ENCODE assay signal across 8 cellular contexts in the genomic region with DNA sequence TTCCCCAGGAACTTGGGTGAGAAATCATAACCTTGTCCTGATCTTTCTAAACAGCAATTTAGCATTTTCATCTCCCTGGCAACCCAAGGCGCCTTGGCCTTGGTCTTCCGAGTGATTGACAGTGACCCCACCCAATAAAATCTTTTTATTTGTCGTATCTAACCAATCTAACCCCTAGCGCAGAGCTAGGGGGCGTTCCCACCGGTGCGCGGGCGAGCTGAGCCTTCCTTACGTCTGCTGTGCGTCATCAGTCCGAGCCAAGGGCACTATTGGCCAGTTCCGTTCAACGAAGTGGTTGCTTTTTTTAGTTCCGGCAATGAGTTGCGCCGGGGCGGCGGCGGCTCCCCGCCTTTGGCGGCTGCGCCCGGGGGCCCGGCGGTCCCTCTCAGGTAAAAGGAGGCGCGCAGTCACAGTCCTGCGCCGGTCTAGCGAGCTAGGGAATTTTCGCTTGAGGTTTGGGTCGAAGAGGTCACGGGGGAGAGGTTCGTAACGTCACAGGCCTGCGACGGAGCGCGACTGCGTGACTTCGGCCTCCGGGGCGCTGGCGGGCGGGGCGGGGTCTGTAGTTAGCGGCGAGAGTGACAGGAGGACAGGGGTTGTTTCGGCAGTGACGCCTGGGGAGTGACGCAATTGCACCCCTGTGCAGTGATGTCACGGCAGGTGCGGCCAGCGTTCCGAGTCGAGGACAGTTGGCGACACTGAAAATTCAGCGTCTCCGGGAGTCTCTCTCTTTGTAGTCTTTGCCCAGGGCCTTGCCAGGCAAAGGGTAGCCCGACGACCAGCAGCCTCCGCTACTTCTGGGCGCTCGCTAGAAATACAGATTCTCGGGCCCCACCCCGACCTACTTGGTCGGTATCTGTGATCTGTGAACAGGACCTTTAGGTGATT. TPM values are rescaled to one million over a fixed set of nuclear protein-coding genes. Genes with fewer than 3 reads are reported as not detected.
DNase-seq lines count a peak whose midpoint lies in the region; ATAC-seq, FAIRE-seq and TF ChIP-seq lines count a peak whose summit lies in the region.

Gene COQ7 (plus strand): TSS at position 266 of the 888 bp plus-strand sequence. CDS start 51 bp downstream, at position 317.

- H3K27ac Mint-ChIP-seq in naive thymus-derived CD8-positive, alpha-beta T cell, result peak within 1 kb of the TSS; percentile 94 to 100 (median 98)

- no peaks in the 10 kb centered on the region for H3K9me3 ChIP-seq in Loucy (ENCODE audit: insufficient read depth, low read depth, low read length)

- H3K4me2 ChIP-seq in Loucy (ENCODE audit: low read depth, low read length, poor library complexity, severe bottlenecking), result peak within 1 kb of the TSS; percentile 81

- peaks cover 0 to 6% (median 0%) of the 10 kb centered on the region in 5 donors for H3K27me3 Mint-ChIP-seq in naive thymus-derived CD8-positive, alpha-beta T cell

- no peaks in the 10 kb centered on the region for H3K9me3 Mint-ChIP-seq in naive thymus-derived CD8-positive, alpha-beta T cell

- no peaks in the 10 kb centered on the region for H3K9me2 ChIP-seq in Loucy (replicated peaks; ENCODE audit: low read depth, low read length)

- H3K9ac ChIP-seq in Loucy (ENCODE audit: low read depth, low read length, poor library complexity, severe bottlenecking), result peak within 1 kb of the TSS; percentile 80

- TF ChIP-seq CTCF in Loucy (conservative IDR thresholded peaks at IDR 0.05; ENCODE audit: low read length) (no peak), fibroblast of mammary gland (conservative IDR thresholded peaks at IDR 0.05; ENCODE audit: control insufficient read depth, insufficient read depth, low read depth, low read length) (no peak)

- TF ChIP-seq POLR2A in H54 (IDR thresholded peaks at IDR 0.05; ENCODE audit: low read depth, low read length), result peak; percentile 35; the same call in 1 of the 2 replicates
- TF ChIP-seq POLR2A in Raji (IDR thresholded peaks at IDR 0.05; ENCODE audit: insufficient read depth, low read depth, low read length), result peak; percentile 69

- DNase-seq in EH (ENCODE audit: low read depth), result peak; percentile 100
- peak; percentile 92 for DNase-seq in H54 (ENCODE audit: insufficient read length, low spot score)
- peak; percentile 97 for DNase-seq in activated T-helper 9 cell treated with anti-CD3 and anti-CD28 coated beads, Interleukin-2, amount 50 U/mL, for 16 hours (ENCODE audit: low read depth)
- peak; percentile 100 for DNase-seq in fibroblast of mammary gland (ENCODE audit: low read depth)
- peak; percentile 95 to 100 (median 98) for DNase-seq in naive thymus-derived CD8-positive, alpha-beta T cell
- DNase-seq in stimulated activated naive CD4-positive, alpha-beta T cell (lab: John Stamatoyannopoulos, UW), result peak; percentile 96 to 100 (median 99)

- peak within 1 kb of the TSS; percentile 88 to 97 (median 94) for H3K4me3 Mint-ChIP-seq in naive thymus-derived CD8-positive, alpha-beta T cell

- peak within 1 kb of the TSS; percentile 86 for H3K4me3 ChIP-seq in Loucy (ENCODE audit: low read length, poor library complexity, severe bottlenecking)
- H3K4me3 ChIP-seq in fibroblast of mammary gland (ENCODE audit: control insufficient read depth, low read depth, low read length), result peak within 1 kb of the TSS; percentile 91

- peak; percentile 86 to 90 for ATAC-seq in naive thymus-derived CD8-positive, alpha-beta T cell

- peak; percentile 95 for FAIRE-seq in H54 (lab: Jason Lieb, UNC)

- no peaks in the 10 kb centered on the region for H4K20me1 ChIP-seq in Loucy (ENCODE audit: insufficient read depth, low read length, poor library complexity, severe bottlenecking)

- H3K27me3 ChIP-seq in Loucy (ENCODE audit: insufficient read depth, low read length, poor library complexity, severe bottlenecking), result no peaks in the 10 kb centered on the region

- peaks cover 4% of the 10 kb centered on the region for H3K4me1 ChIP-seq in Loucy (ENCODE audit: insufficient read depth, low read length, poor library complexity, severe bottlenecking)

- H3K4me1 Mint-ChIP-seq in naive thymus-derived CD8-positive, alpha-beta T cell, result peaks cover 8 to 24% (median 22%) of the 10 kb centered on the region in 4 donors

- peak within 1 kb of the TSS; percentile 96 for H2AFZ ChIP-seq in Loucy (ENCODE audit: low read length)

- peaks cover 0 to 6% (median 4%) of the 10 kb centered on the region in 3 donors for H3K36me3 Mint-ChIP-seq in naive thymus-derived CD8-positive, alpha-beta T cell

- no peaks in the 10 kb centered on the region for H3K36me3 ChIP-seq in Loucy (ENCODE audit: insufficient read depth, low read length)

- POLR2A ChIA-PET in naive thymus-derived CD8-positive, alpha-beta T cell (lab: Charles Lee), result interaction anchor here (0.5 to 2.1 kb wide), 8 partner anchors 9 to 1550 kb away, joined by 3 to 7 read pairs (median 5); partner anchors contain the start of genes ARL6IP1, CCP110, RPS15A and VPS35L

- peaks cover 13% of the 10 kb centered on the region; the same call in 1 of the 2 replicates for H3K79me2 ChIP-seq in Loucy (ENCODE audit: insufficient read depth, low read length)

- H3F3A ChIP-seq in Loucy (ENCODE audit: low read depth), result no peaks in the 10 kb centered on the region

RNA-seq across cellular contexts. Expression of gene COQ7, which starts in this region (rescaled TPM):
- 10 to 100 TPM; 18.7 to 22.7 TPM for total RNA-seq in naive thymus-derived CD8-positive, alpha-beta T cell
- 10 to 100 TPM; 12.6 to 14.0 (median 13.9) TPM for polyA plus RNA-seq in naive thymus-derived CD8-positive, alpha-beta T cell

Comparison
In these comparisons a context has a peak if more than half of its experiments do, and no peak if none do; other contexts are left out.
1. Peak in every context shown above with its lines: DNase-seq, ATAC-seq and H3K4me3 ChIP-seq.